Comparison of ENCODE assay signal across 9 cellular contexts in genomic region chr17:77473615-77474226, GRCh38.
A peak's percentile ranks its signal among the peaks of the same experiment; 100 is the strongest.
DNase-seq lines count a peak whose midpoint lies in the region; ATAC-seq and TF ChIP-seq lines count a peak whose summit lies in the region.
"Had no signal": no experiment of that assay in that cellular context is flagged by ENCODE, and none has a peak within 500 bp of the region (broad histone marks: within the 10 kb centered on the region; RNA-seq: fewer than 3 reads in every experiment).

No MANE protein-coding gene starts in this region.

- peak overlapping the region; percentile 96 for H3K27ac ChIP-seq in cardiac muscle cell
- H3K27ac ChIP-seq in thymus (ENCODE audit: low read depth) = peak overlapping the region; percentile 46

- H3K4me1 ChIP-seq in cardiac muscle cell (ENCODE audit: low read depth) (peaks cover 82% of the 10 kb centered on the region), thymus (ENCODE audit: control insufficient read depth, insufficient read depth, low read length) (peaks cover 66% of the 10 kb centered on the region)

- ATAC-seq in left cardiac atrium = no peak
- peak; percentile 59 to 65 for ATAC-seq in activated T-cell treated with anti-CD3 and anti-CD28 coated beads, Interleukin-2, amount 50 U/mL, for 72 hours (replicated peaks in 1 of 2)
- no peak for ATAC-seq in GM18519 (IDR thresholded peaks at IDR 0.05; ENCODE audit: low FRiP score, unreplicated experiment)

- H3K27me3 ChIP-seq in cardiac muscle cell (no peaks in the 10 kb centered on the region), thymus (ENCODE audit: control insufficient read depth, insufficient read depth) (no peaks in the 10 kb centered on the region)

- no peaks in the 10 kb centered on the region for H3K27me3 Mint-ChIP-seq in activated T-cell treated with anti-CD3 and anti-CD28 coated beads, Interleukin-2, amount 50 U/mL, for 72 hours (ENCODE audit: low read depth)

- peaks cover 14 to 35% of the 10 kb centered on the region in 2 donors for H3K36me3 Mint-ChIP-seq in activated T-cell treated with anti-CD3 and anti-CD28 coated beads, Interleukin-2, amount 50 U/mL, for 72 hours (ENCODE audit: insufficient read depth in 2 of 2)

- TF ChIP-seq CTCF in cardiac muscle cell (IDR thresholded peaks at IDR 0.05; ENCODE audit: low read depth, low read length) = no peak

- no peaks in the 10 kb centered on the region for H3K9me3 ChIP-seq in cardiac muscle cell (ENCODE audit: low read depth)
- H3K9me3 ChIP-seq in thymus (ENCODE audit: control insufficient read depth) = no peaks in the 10 kb centered on the region

- H3K4me3 ChIP-seq in cardiac muscle cell (no peak overlapping the region), thymus (ENCODE audit: low read length) (no peak overlapping the region)

- peak overlapping the region; percentile 84 for H3K27ac Mint-ChIP-seq in activated T-cell treated with anti-CD3 and anti-CD28 coated beads, Interleukin-2, amount 50 U/mL, for 72 hours

- peak overlapping the region; percentile 72 to 77 for H3K4me3 Mint-ChIP-seq in activated T-cell treated with anti-CD3 and anti-CD28 coated beads, Interleukin-2, amount 50 U/mL, for 72 hours

- WGBS in thymus = 92% methylated on average over 6 of the region's 6 CpGs

- DNase-seq in cardiac muscle cell (ENCODE audit: low read depth in 1 of 2, low spot score in 1 of 2) (no peak), left cardiac atrium (no peak), kidney glomerular epithelial cell (lab: John Stamatoyannopoulos, UW) (peak; percentile 49), NCI-H2107 (lab: John Stamatoyannopoulos, UW) (no peak)
- peak; percentile 62 to 66 for DNase-seq in activated T-cell treated with anti-CD3 and anti-CD28 coated beads, Interleukin-2, amount 50 U/mL, for 72 hours
- DNase-seq in activated CD8-positive, alpha-beta memory T cell treated with anti-CD3 and anti-CD28 coated beads, Interleukin-2, amount 50 U/mL, for 48 hours = no peak
- DNase-seq: RPMI8226 had no signal

- H3K4me1 Mint-ChIP-seq in activated T-cell treated with anti-CD3 and anti-CD28 coated beads, Interleukin-2, amount 50 U/mL, for 72 hours (ENCODE audit: low read depth) = peaks cover 98% of the 10 kb centered on the region

- H3K9me3 Mint-ChIP-seq in activated T-cell treated with anti-CD3 and anti-CD28 coated beads, Interleukin-2, amount 50 U/mL, for 72 hours = peaks cover 9 to 10% of the 10 kb centered on the region in 2 donors

- H3K36me3 ChIP-seq in cardiac muscle cell (no peaks in the 10 kb centered on the region), thymus (ENCODE audit: control insufficient read depth, insufficient read depth) (peaks cover 69% of the 10 kb centered on the region)

- intact Hi-C loops in left cardiac atrium (cut with DNase I) = loop anchor here in 1 of 2 donors (5.0 kb wide), 1 partner anchor 36 kb away; no protein-coding TSS in a partner anchor

Comparison
In these comparisons a context has a peak if more than half of its experiments do, and no peak if none do; other contexts are left out.
1. DNase-seq: peak in activated T-cell treated with anti-CD3 and anti-CD28 coated beads, Interleukin-2, amount 50 U/mL, for 72 hours (2 of 2) and kidney glomerular epithelial cell (single experiment); none in cardiac muscle cell (0 of 2), left cardiac atrium (single experiment), NCI-H2107 (single experiment) and activated CD8-positive, alpha-beta memory T cell treated with anti-CD3 and anti-CD28 coated beads, Interleukin-2, amount 50 U/mL, for 48 hours (single experiment).
2. ATAC-seq: peak in activated T-cell treated with anti-CD3 and anti-CD28 coated beads, Interleukin-2, amount 50 U/mL, for 72 hours (2 of 2); none in left cardiac atrium (0 of 2) and GM18519 (single experiment).